In the genomic region with DNA sequence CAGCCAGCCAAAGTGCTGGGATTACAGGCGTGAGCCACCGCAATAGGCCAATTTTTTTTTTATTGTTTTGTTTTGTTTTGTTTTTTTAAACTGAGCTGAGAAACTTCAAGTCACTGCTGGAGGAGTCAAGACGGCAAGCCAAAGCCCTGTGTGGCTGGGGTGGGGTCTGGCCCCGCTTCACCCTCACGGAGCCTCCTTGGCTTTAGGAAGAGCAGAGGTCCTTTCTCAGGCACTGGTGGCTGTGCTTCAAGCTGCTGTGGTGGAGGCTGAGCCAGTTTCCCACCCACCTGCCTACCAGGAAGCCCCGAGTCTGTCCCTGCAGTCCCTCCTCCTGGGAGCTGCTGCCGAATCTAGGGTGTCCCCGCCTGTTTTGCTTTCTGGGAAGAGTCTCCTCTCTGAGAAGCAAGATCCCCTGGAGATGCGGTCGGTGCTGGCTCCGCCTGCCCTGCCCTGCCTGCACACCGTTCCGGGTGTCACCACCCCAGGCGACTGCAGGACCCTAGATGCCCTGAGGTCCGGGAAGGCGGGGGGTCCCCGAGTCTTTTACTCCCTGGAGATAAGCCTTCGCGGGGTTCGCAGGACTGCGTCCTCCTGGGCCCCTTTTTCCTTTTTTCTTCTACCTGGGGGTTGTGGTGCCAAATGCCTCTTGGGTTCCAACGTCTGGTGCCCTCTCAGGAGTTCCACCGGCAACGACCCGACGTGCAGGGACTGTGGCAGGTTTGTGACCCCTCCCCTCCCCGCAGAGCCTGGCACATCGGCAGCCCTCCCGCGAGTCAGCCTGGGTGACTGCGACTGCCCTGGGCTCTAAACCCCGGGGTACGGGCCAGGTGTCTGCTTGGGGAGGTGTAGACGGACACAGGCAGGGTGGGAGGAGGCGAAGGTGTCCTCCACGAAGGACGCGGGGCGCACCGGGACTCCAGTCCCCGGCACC, we compare ENCODE assay signal across 23 cellular contexts.
DNase-seq lines count a peak whose midpoint lies in the region; ATAC-seq and TF ChIP-seq lines count a peak whose summit lies in the region.
"Had no signal": no experiment of that assay in that cellular context is flagged by ENCODE, and none has a peak within 500 bp of the region (broad histone marks: within the 10 kb centered on the region; RNA-seq: fewer than 3 reads in every experiment).

No MANE protein-coding gene starts in this region.

- peaks cover 0 to 5% (median 0%) of the 10 kb centered on the region in 4 donors for H3K4me1 ChIP-seq in sigmoid colon
- H3K4me1 ChIP-seq in effector memory CD4-positive, alpha-beta T cell (ENCODE audit: control insufficient read depth, insufficient read depth, low read length, poor library complexity, severe bottlenecking), result no peaks in the 10 kb centered on the region
- no peaks in the 10 kb centered on the region for H3K4me1 ChIP-seq in CD8-positive, alpha-beta T cell (ENCODE audit: insufficient read depth, low read length)
- H3K4me1 ChIP-seq: colonic mucosa, uterus had no signal

- H3K9me3 Mint-ChIP-seq in activated CD4-positive, alpha-beta T cell treated with anti-CD3 and anti-CD28 coated beads, Interleukin-2, amount 10 ng/mL, durations not matched to agents 24 days and 14 days, result no peaks in the 10 kb centered on the region
- H3K9me3 Mint-ChIP-seq in activated CD4-positive, alpha-beta T cell treated with anti-CD3 and anti-CD28 coated beads, Interleukin-2, amount 10 ng/mL, durations not matched to agents 7 days and 5 days, result no peaks in the 10 kb centered on the region
- H3K9me3 Mint-ChIP-seq in WTC11, result no peaks in the 10 kb centered on the region
- H3K9me3 Mint-ChIP-seq in CD8-positive, alpha-beta T cell, result no peaks in the 10 kb centered on the region
- H3K9me3 Mint-ChIP-seq: activated CD8-positive, alpha-beta T cell treated with anti-CD3 and anti-CD28 coated beads for 36 hours; stimulated activated effector memory CD8-positive, alpha-beta T cell treated with anti-CD3 and anti-CD28 coated beads, Interleukin-12 subunit alpha, Interleukin-12 subunit beta, amount 100 ng/mL, for 72 hours had no signal

- H3K36me3 Mint-ChIP-seq in activated CD4-positive, alpha-beta T cell treated with anti-CD3 and anti-CD28 coated beads, Interleukin-2, amount 10 ng/mL, durations not matched to agents 24 days and 14 days (ENCODE audit: low read depth), result no peaks in the 10 kb centered on the region
- H3K36me3 Mint-ChIP-seq in activated CD4-positive, alpha-beta T cell treated with anti-CD3 and anti-CD28 coated beads, Interleukin-2, amount 10 ng/mL, durations not matched to agents 7 days and 5 days (ENCODE audit: low read depth), result no peaks in the 10 kb centered on the region
- H3K36me3 Mint-ChIP-seq in WTC11, result no peaks in the 10 kb centered on the region
- no peaks in the 10 kb centered on the region for H3K36me3 Mint-ChIP-seq in CD8-positive, alpha-beta T cell
- H3K36me3 Mint-ChIP-seq: stimulated activated effector memory CD8-positive, alpha-beta T cell treated with anti-CD3 and anti-CD28 coated beads, Interleukin-12 subunit alpha, Interleukin-12 subunit beta, amount 100 ng/mL, for 72 hours had no signal

- ATAC-seq in WTC11 (peak; percentile 6; the same call in 1 of the 2 replicates), left colon (peak; percentile 8)
- no peak for ATAC-seq in CD8-positive, alpha-beta T cell
- ATAC-seq: activated CD8-positive, alpha-beta T cell treated with anti-CD3 and anti-CD28 coated beads for 36 hours; stimulated activated effector memory CD8-positive, alpha-beta T cell treated with anti-CD3 and anti-CD28 coated beads, Interleukin-12 subunit alpha, Interleukin-12 subunit beta, amount 100 ng/mL, for 72 hours had no signal

- intact Hi-C loops in activated CD4-positive, alpha-beta T cell treated with anti-CD3 and anti-CD28 coated beads, Interleukin-2, amount 10 ng/mL, durations not matched to agents 24 days and 14 days (cut with micrococcal nuclease), result no loop called here
- intact Hi-C loops in left colon (cut with DNase I, micrococcal nuclease), result no loop called here
- intact Hi-C loops in sigmoid colon (cut with DNase I), result no loop called here
- intact Hi-C loops in CD8-positive, alpha-beta T cell (cut with DNase I, micrococcal nuclease), result no loop called here

- no peaks in the 10 kb centered on the region for H3K9me3 ChIP-seq in sigmoid colon
- H3K9me3 ChIP-seq in effector memory CD4-positive, alpha-beta T cell (ENCODE audit: control insufficient read depth, low read length), result no peaks in the 10 kb centered on the region
- no peaks in the 10 kb centered on the region for H3K9me3 ChIP-seq in CD8-positive, alpha-beta T cell (ENCODE audit: low read length)
- H3K9me3 ChIP-seq: colonic mucosa, neutrophil, uterus had no signal

- H3K27ac ChIP-seq in sigmoid colon, result no peak overlapping the region
- H3K27ac ChIP-seq in effector memory CD4-positive, alpha-beta T cell (ENCODE audit: insufficient read depth, low read length, poor library complexity, severe bottlenecking), result no peak overlapping the region
- H3K27ac ChIP-seq in CD8-positive, alpha-beta T cell (ENCODE audit: low read depth, low read length), result no peak overlapping the region
- H3K27ac ChIP-seq: colonic mucosa, neutrophil, skin epidermis, uterus had no signal

- no peak for TF ChIP-seq POLR2A in sigmoid colon (IDR thresholded peaks at IDR 0.05)

- no peak overlapping the region for H3K27ac Mint-ChIP-seq in activated CD4-positive, alpha-beta T cell treated with anti-CD3 and anti-CD28 coated beads, Interleukin-2, amount 10 ng/mL, durations not matched to agents 24 days and 14 days
- no peak overlapping the region for H3K27ac Mint-ChIP-seq in activated CD4-positive, alpha-beta T cell treated with anti-CD3 and anti-CD28 coated beads, Interleukin-2, amount 10 ng/mL, durations not matched to agents 7 days and 5 days
- H3K27ac Mint-ChIP-seq in WTC11, result no peak overlapping the region
- H3K27ac Mint-ChIP-seq in CD8-positive, alpha-beta T cell, result no peak overlapping the region
- H3K27ac Mint-ChIP-seq: activated CD8-positive, alpha-beta T cell treated with anti-CD3 and anti-CD28 coated beads for 36 hours; B cell; stimulated activated effector memory CD8-positive, alpha-beta T cell treated with anti-CD3 and anti-CD28 coated beads, Interleukin-12 subunit alpha, Interleukin-12 subunit beta, amount 100 ng/mL, for 72 hours had no signal

- peaks cover 10 to 39% (median 28%) of the 10 kb centered on the region in 3 donors for H3K27me3 ChIP-seq in sigmoid colon
- H3K27me3 ChIP-seq in effector memory CD4-positive, alpha-beta T cell (replicated peaks; ENCODE audit: control insufficient read depth, insufficient read depth, low read length, poor library complexity, severe bottlenecking), result no peaks in the 10 kb centered on the region
- H3K27me3 ChIP-seq in CD8-positive, alpha-beta T cell (ENCODE audit: insufficient read depth, low read length), result no peaks in the 10 kb centered on the region
- H3K27me3 ChIP-seq: uterus had no signal

- POLR2A ChIA-PET in activated CD4-positive, alpha-beta T cell treated with anti-CD3 and anti-CD28 coated beads, Interleukin-2, amount 10 ng/mL, durations not matched to agents 7 days and 5 days (lab: Charles Lee), result no interaction called here
- POLR2A ChIA-PET in WTC11 (lab: Charles Lee), result no interaction called here
- POLR2A ChIA-PET in CD8-positive, alpha-beta T cell (lab: Charles Lee), result no interaction called here

- H3K36me3 ChIP-seq in sigmoid colon, result no peaks in the 10 kb centered on the region
- H3K36me3 ChIP-seq in effector memory CD4-positive, alpha-beta T cell (ENCODE audit: control insufficient read depth, insufficient read depth, low read length), result no peaks in the 10 kb centered on the region
- no peaks in the 10 kb centered on the region for H3K36me3 ChIP-seq in CD8-positive, alpha-beta T cell (ENCODE audit: insufficient read depth, low read length)
- H3K36me3 ChIP-seq: colonic mucosa, neutrophil, uterus had no signal

- no peak overlapping the region for H3K4me3 Mint-ChIP-seq in activated CD4-positive, alpha-beta T cell treated with anti-CD3 and anti-CD28 coated beads, Interleukin-2, amount 10 ng/mL, durations not matched to agents 24 days and 14 days
- no peak overlapping the region for H3K4me3 Mint-ChIP-seq in activated CD4-positive, alpha-beta T cell treated with anti-CD3 and anti-CD28 coated beads, Interleukin-2, amount 10 ng/mL, durations not matched to agents 7 days and 5 days
- no peak overlapping the region for H3K4me3 Mint-ChIP-seq in WTC11
- H3K4me3 Mint-ChIP-seq in CD8-positive, alpha-beta T cell, result no peak overlapping the region
- H3K4me3 Mint-ChIP-seq: activated CD8-positive, alpha-beta T cell treated with anti-CD3 and anti-CD28 coated beads for 36 hours; B cell; stimulated activated effector memory CD8-positive, alpha-beta T cell treated with anti-CD3 and anti-CD28 coated beads, Interleukin-12 subunit alpha, Interleukin-12 subunit beta, amount 100 ng/mL, for 72 hours had no signal

- peak; percentile 47 for DNase-seq in activated CD4-positive, alpha-beta T cell treated with anti-CD3 and anti-CD28 coated beads, Interleukin-2, amount 10 ng/mL, durations not matched to agents 24 days and 14 days
- no peak for DNase-seq in activated CD4-positive, alpha-beta T cell treated with anti-CD3 and anti-CD28 coated beads, Interleukin-2, amount 10 ng/mL, durations not matched to agents 7 days and 5 days
- DNase-seq in WTC11 (ENCODE audit: low spot score) (no peak), left colon (no peak), sigmoid colon (peak; percentile 55), COLO829 (ENCODE audit: low spot score) (no peak)
- no peak for DNase-seq in effector memory CD4-positive, alpha-beta T cell
- no peak for DNase-seq in CD8-positive, alpha-beta T cell
- DNase-seq: activated CD8-positive, alpha-beta T cell treated with anti-CD3 and anti-CD28 coated beads for 36 hours; activated gamma-delta T cell treated with Interleukin-2 at 50 U/mL for 16 hours; colonic mucosa; GDM1; Karpas-422; mammary epithelial cell; MV-4-11; NCI-H1694; stimulated activated CD4-positive, alpha-beta T cell treated with anti-CD3 and anti-CD28 coated beads, Interleukin-1b, Interleukin-23, amount 100 ng/mL, for 48 hours; T1000; uterus had no signal

- TF ChIP-seq CTCF in WTC11 (IDR thresholded peaks at IDR 0.05) (no peak), sigmoid colon (IDR thresholded peaks at IDR 0.05) (no peak)
- no peak for TF ChIP-seq CTCF in CD8-positive, alpha-beta T cell (IDR thresholded peaks at IDR 0.05)

- TF ChIP-seq EP300 in sigmoid colon (IDR thresholded peaks at IDR 0.05), result no peak

- H3K4me3 ChIP-seq in sigmoid colon, result no peak overlapping the region
- H3K4me3 ChIP-seq in effector memory CD4-positive, alpha-beta T cell (ENCODE audit: insufficient read depth, low read depth, low read length, poor library complexity, severe bottlenecking), result no peak overlapping the region
- no peak overlapping the region for H3K4me3 ChIP-seq in CD8-positive, alpha-beta T cell (ENCODE audit: low read depth, low read length)
- H3K4me3 ChIP-seq: colonic mucosa, skin epidermis, uterus had no signal

- peaks cover 14% of the 10 kb centered on the region for H3K27me3 Mint-ChIP-seq in activated CD4-positive, alpha-beta T cell treated with anti-CD3 and anti-CD28 coated beads, Interleukin-2, amount 10 ng/mL, durations not matched to agents 24 days and 14 days
- peaks cover 15% of the 10 kb centered on the region for H3K27me3 Mint-ChIP-seq in activated CD4-positive, alpha-beta T cell treated with anti-CD3 and anti-CD28 coated beads, Interleukin-2, amount 10 ng/mL, durations not matched to agents 7 days and 5 days
- H3K27me3 Mint-ChIP-seq in WTC11 (ENCODE audit: low read depth), result no peaks in the 10 kb centered on the region
- peaks cover 12% of the 10 kb centered on the region for H3K27me3 Mint-ChIP-seq in CD8-positive, alpha-beta T cell (ENCODE audit: low read depth)

- WGBS in sigmoid colon, 2 donors, result 19 to 36% methylated on average over 41 of the region's 41 CpGs

- no peaks in the 10 kb centered on the region for H3K4me1 Mint-ChIP-seq in activated CD4-positive, alpha-beta T cell treated with anti-CD3 and anti-CD28 coated beads, Interleukin-2, amount 10 ng/mL, durations not matched to agents 24 days and 14 days
- no peaks in the 10 kb centered on the region for H3K4me1 Mint-ChIP-seq in activated CD4-positive, alpha-beta T cell treated with anti-CD3 and anti-CD28 coated beads, Interleukin-2, amount 10 ng/mL, durations not matched to agents 7 days and 5 days
- peaks cover 12% of the 10 kb centered on the region for H3K4me1 Mint-ChIP-seq in WTC11
- H3K4me1 Mint-ChIP-seq in CD8-positive, alpha-beta T cell (ENCODE audit: low read depth), result no peaks in the 10 kb centered on the region
- H3K4me1 Mint-ChIP-seq: B cell; stimulated activated effector memory CD8-positive, alpha-beta T cell treated with anti-CD3 and anti-CD28 coated beads, Interleukin-12 subunit alpha, Interleukin-12 subunit beta, amount 100 ng/mL, for 72 hours had no signal

- CTCF ChIA-PET in activated CD4-positive, alpha-beta T cell treated with anti-CD3 and anti-CD28 coated beads, Interleukin-2, amount 10 ng/mL, durations not matched to agents 7 days and 5 days (lab: Charles Lee), result no interaction called here
- CTCF ChIA-PET in WTC11 (lab: Charles Lee), result no interaction called here
- CTCF ChIA-PET in CD8-positive, alpha-beta T cell (lab: Charles Lee), result no interaction called here

Comparison
In these comparisons a context has a peak if more than half of its experiments do, and no peak if none do; other contexts are left out.
1. DNase-seq: peak in activated CD4-positive, alpha-beta T cell treated with anti-CD3 and anti-CD28 coated beads, Interleukin-2, amount 10 ng/mL, durations not matched to agents 24 days and 14 days (single experiment) and sigmoid colon (single experiment); none in activated CD4-positive, alpha-beta T cell treated with anti-CD3 and anti-CD28 coated beads, Interleukin-2, amount 10 ng/mL, durations not matched to agents 7 days and 5 days (single experiment), WTC11 (single experiment), left colon (0 of 2), effector memory CD4-positive, alpha-beta T cell (0 of 3), CD8-positive, alpha-beta T cell (0 of 7) and COLO829 (single experiment).